Comparison of ENCODE assay signal across 8 cellular contexts in the genomic region with DNA sequence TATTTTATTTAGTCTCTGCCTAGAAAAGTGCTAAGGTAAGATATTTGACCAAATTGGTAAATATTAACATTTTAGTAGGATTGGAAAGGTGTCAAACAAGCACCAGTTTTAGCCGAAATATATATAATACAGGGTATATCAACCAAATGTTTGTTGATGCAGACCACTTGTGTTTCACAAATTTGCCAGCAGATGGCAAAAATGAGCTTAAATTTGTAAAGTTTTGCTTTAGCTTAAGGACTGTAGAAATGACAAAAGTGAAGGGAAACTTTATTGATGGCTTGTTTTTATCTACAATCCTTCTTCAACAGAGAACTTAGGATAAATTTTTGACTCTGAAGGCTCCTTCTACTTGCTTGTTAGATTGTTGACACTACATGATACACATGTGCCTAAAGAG. TPM values are rescaled to one million over a fixed set of nuclear protein-coding genes. Genes with fewer than 3 reads are reported as not detected.
DNase-seq lines count a peak whose midpoint lies in the region; ATAC-seq and TF ChIP-seq lines count a peak whose summit lies in the region.

No MANE protein-coding gene starts in this region.

- no peak overlapping the region for H3K14ac ChIP-seq in neuronal stem cell (ENCODE audit: low read length)

- H3K4me2 ChIP-seq in KMS-11 = no peak overlapping the region
- H3K4me2 ChIP-seq in neuronal stem cell (ENCODE audit: insufficient read depth, low read length, poor library complexity, severe bottlenecking) = no peak overlapping the region

- no peak overlapping the region for H3K4me3 Mint-ChIP-seq in effector memory CD8-positive, alpha-beta T cell

- no peak overlapping the region for H2AK5ac ChIP-seq in neuronal stem cell (ENCODE audit: low read depth, low read length)

- H3K4me3 ChIP-seq in KMS-11 (IDR thresholded peaks at IDR 0.05; ENCODE audit: insufficient read depth, low read depth, low read length) (no peak overlapping the region), neuronal stem cell (ENCODE audit: low read length in 2 of 2) (no peak overlapping the region)

- H3K79me1 ChIP-seq in neuronal stem cell (ENCODE audit: low read depth, low read length) = peaks cover under 1% of the 10 kb centered on the region

- DNase-seq in NCI-H2171 treated with DMSO at 0.1 percent for 48 hours (lab: John Stamatoyannopoulos, UW) (peak; percentile 6), NCI-H2171 (lab: John Stamatoyannopoulos, UW) (no peak), T-helper 1 cell (peak in 4 of 5 donors; percentile 5 to 34 (median 18)), neuronal stem cell (ENCODE audit: low spot score) (peak; percentile 23), ureter (ENCODE audit: low spot score) (no peak)
- DNase-seq in effector memory CD8-positive, alpha-beta T cell = peak; percentile 47 to 63 (median 53)

- no peak overlapping the region for H2BK15ac ChIP-seq in neuronal stem cell (ENCODE audit: low read length)

- no peak overlapping the region for H2BK5ac ChIP-seq in neuronal stem cell (ENCODE audit: low read length)

- H4K20me1 ChIP-seq in KMS-11 (ENCODE audit: insufficient read depth) = no peaks in the 10 kb centered on the region; the same call in 1 of the 2 replicates

- no peak overlapping the region for H3K23ac ChIP-seq in neuronal stem cell (ENCODE audit: low read depth, low read length, poor library complexity)

- peaks cover 15 to 16% of the 10 kb centered on the region in 2 donors for H3K4me1 Mint-ChIP-seq in effector memory CD8-positive, alpha-beta T cell (ENCODE audit: low read depth in 2 of 2)

- peaks cover 7% of the 10 kb centered on the region for H3K4me1 ChIP-seq in KMS-11 (ENCODE audit: low read depth, poor library complexity, severe bottlenecking)
- no peaks in the 10 kb centered on the region for H3K4me1 ChIP-seq in neuronal stem cell (ENCODE audit: control insufficient read depth in 2 of 2, insufficient read depth in 1 of 2, low read depth in 1 of 2, low read length in 2 of 2)

- H2BK120ac ChIP-seq in neuronal stem cell (ENCODE audit: low read depth, low read length) = no peak overlapping the region

- H3K27ac Mint-ChIP-seq in effector memory CD8-positive, alpha-beta T cell = no peak overlapping the region

- H3K27ac ChIP-seq in KMS-11 (no peak overlapping the region), neuronal stem cell (replicated peaks; ENCODE audit: low read length) (no peak overlapping the region)

- no peak overlapping the region for H3K18ac ChIP-seq in neuronal stem cell (ENCODE audit: low read length)

- H3K9ac ChIP-seq in KMS-11 (no peak overlapping the region), neuronal stem cell (ENCODE audit: low read depth, low read length, poor library complexity) (no peak overlapping the region)

- H3K9me3 ChIP-seq in neuronal stem cell (replicated peaks in 1 of 2; ENCODE audit: control insufficient read depth in 2 of 2, insufficient read depth in 1 of 2, low read depth in 1 of 2, low read length in 2 of 2) = no peaks in the 10 kb centered on the region

- H3K36me3 ChIP-seq in KMS-11 (ENCODE audit: insufficient read depth) = no peaks in the 10 kb centered on the region
- H3K36me3 ChIP-seq in neuronal stem cell (replicated peaks in 1 of 2; ENCODE audit: control insufficient read depth in 2 of 2, insufficient read depth in 2 of 2, low read length in 2 of 2) = no peaks in the 10 kb centered on the region

- peaks cover 1% of the 10 kb centered on the region; the same call in 1 of the 2 replicates for H3K79me2 ChIP-seq in KMS-11 (ENCODE audit: insufficient read depth, low read depth)

- no peak overlapping the region for H3K4ac ChIP-seq in neuronal stem cell (ENCODE audit: low read length)

- no peak overlapping the region for H2BK12ac ChIP-seq in neuronal stem cell (ENCODE audit: low read length)

- no peak overlapping the region for H4K91ac ChIP-seq in neuronal stem cell (ENCODE audit: low read depth, low read length, poor library complexity)

- no peak overlapping the region for H2AFZ ChIP-seq in KMS-11 (ENCODE audit: low read depth)
- H2AFZ ChIP-seq in neuronal stem cell (ENCODE audit: low read length) = no peak overlapping the region

- ATAC-seq in effector memory CD8-positive, alpha-beta T cell (replicated peaks) = no peak
- ATAC-seq in HG02763 (IDR thresholded peaks at IDR 0.05; ENCODE audit: unreplicated experiment) = no peak

- H4K8ac ChIP-seq in neuronal stem cell (ENCODE audit: low read depth, low read length) = no peak overlapping the region

- H3K36me3 Mint-ChIP-seq in effector memory CD8-positive, alpha-beta T cell (ENCODE audit: insufficient read depth) = peaks cover 18% of the 10 kb centered on the region

- no peaks in the 10 kb centered on the region for H3K27me3 Mint-ChIP-seq in effector memory CD8-positive, alpha-beta T cell

- no CpG with 5 or more reads among the region's 1 CpG for WGBS in neuronal stem cell (ENCODE audit: extremely low coverage in 2 of 2, insufficient read length in 2 of 2, insufficient replicate concordance in 1 of 2), 2 donors

- peak; percentile 82 for TF ChIP-seq CTCF in KMS-11 (conservative IDR thresholded peaks at IDR 0.05; ENCODE audit: low read depth, low read length)

- no peaks in the 10 kb centered on the region for H3K9me3 Mint-ChIP-seq in effector memory CD8-positive, alpha-beta T cell

- H3K27me3 ChIP-seq in KMS-11 (ENCODE audit: insufficient read depth, low read depth) (no peaks in the 10 kb centered on the region), neuronal stem cell (ENCODE audit: control insufficient read depth in 3 of 3, insufficient read depth in 3 of 3, low read depth in 1 of 3, low read length in 3 of 3) (no peaks in the 10 kb centered on the region)

RNA-seq across cellular contexts. Expression of gene POLR1F, which starts 4.8 kb away (rescaled TPM):
- 17.1 TPM for polyA plus RNA-seq in neuronal stem cell (2013, experiment 1 of 2)
- polyA plus RNA-seq in neuronal stem cell (2013, experiment 2 of 2) = 19.7 TPM
- total RNA-seq in ureter = 20.5 TPM

RNA-seq across cellular contexts. Expression of gene TMEM196, which starts 59.7 kb away (rescaled TPM):
- 0.08 TPM for polyA plus RNA-seq in neuronal stem cell (2013, experiment 1 of 2)
- polyA plus RNA-seq in neuronal stem cell (2013, experiment 2 of 2) = 0.04 TPM
- 0.31 TPM for total RNA-seq in ureter

Comparison
In these comparisons a context has a peak if more than half of its experiments do, and no peak if none do; other contexts are left out.
1. DNase-seq: peak in NCI-H2171 treated with DMSO at 0.1 percent for 48 hours (single experiment), T-helper 1 cell (4 of 5), effector memory CD8-positive, alpha-beta T cell (3 of 3) and neuronal stem cell (single experiment); none in NCI-H2171 (single experiment) and ureter (single experiment).